30 cellular contexts compared by ENCODE assay signal in genomic region chr12:51413791-51414190, GRCh38. TPM values are rescaled to one million over a fixed set of nuclear protein-coding genes. Genes with fewer than 3 reads are reported as not detected.
"Had no signal": no experiment of that assay in that cellular context is flagged by ENCODE, and none has a peak within 500 bp of the region (broad histone marks: within the 10 kb centered on the region; RNA-seq: fewer than 3 reads in every experiment).

No MANE protein-coding gene starts in this region.

- H3K4me1 ChIP-seq: ascending aorta, breast epithelium, colonic mucosa, esophagus squamous epithelium, gastroesophageal sphincter had no signal

- H3K9me3 ChIP-seq: ascending aorta, breast epithelium, colonic mucosa, esophagus squamous epithelium, gastroesophageal sphincter had no signal

- H3K27me3 ChIP-seq: ascending aorta, breast epithelium, cardiac muscle cell, colonic mucosa had no signal

- H3K36me3 ChIP-seq: ascending aorta, breast epithelium, cardiac muscle cell, colonic mucosa, esophagus squamous epithelium, gastroesophageal sphincter had no signal

- FAIRE-seq: endometrium, endothelial cell of umbilical vein had no signal

- DNase-seq: activated CD4-positive, alpha-beta memory T cell treated with anti-CD3 and anti-CD28 coated beads for 36 hours; activated CD4-positive, alpha-beta T cell treated with anti-CD3 and anti-CD28 coated beads for 36 hours; activated CD4-positive, alpha-beta T cell treated with anti-CD3 and anti-CD28 coated beads, Interleukin-2, amount 10 ng/mL, durations not matched to agents 24 days and 14 days; activated CD4-positive, CD25-positive, alpha-beta regulatory T cell; activated CD4-positive, CD25-positive, alpha-beta regulatory T cell treated with anti-CD3 and anti-CD28 coated beads, Interleukin-2, amount 50 U/mL, for 72 hours; activated CD8-positive, alpha-beta memory T cell treated with anti-CD3 and anti-CD28 coated beads, Interleukin-2, amount 50 U/mL, for 48 hours; activated CD8-positive, alpha-beta T cell treated with anti-CD3 and anti-CD28 coated beads, Interleukin-2, amount 10 ng/mL, durations not matched to agents 7 days and 5 days; activated gamma-delta T cell; activated naive CD4-positive, alpha-beta T cell; activated naive CD4-positive, alpha-beta T cell treated with anti-CD3 and anti-CD28 coated beads, Interleukin-2, amount 10 ng/mL, durations not matched to agents 7 days and 5 days; activated naive CD8-positive, alpha-beta T cell treated with anti-CD3 and anti-CD28 coated beads, Interleukin-2, amount 10 ng/mL, durations not matched to agents 7 days and 5 days; activated T-cell treated with anti-CD3 and anti-CD28 coated beads for 4 hours; activated T-cell treated with anti-CD3 and anti-CD28 coated beads, Interleukin-2, amount 50 U/mL, for 24 hours; activated T-cell treated with anti-CD3 and anti-CD28 coated beads, Interleukin-2, amount 50 U/mL, for 72 hours; central memory CD4-positive, alpha-beta T cell; cerebellar nuclear complex; colonic mucosa; effector CD8-positive, alpha-beta T cell; esophagus squamous epithelium; foreskin melanocyte; head of caudate nucleus; T-helper 2 cell had no signal

- H3K27ac ChIP-seq: ascending aorta, breast epithelium, cardiac muscle cell, colonic mucosa, epithelial cell of prostate, esophagus squamous epithelium, gastroesophageal sphincter had no signal

- H3K4me3 ChIP-seq: ascending aorta, breast epithelium, cardiac muscle cell, colonic mucosa, esophagus squamous epithelium, gastroesophageal sphincter had no signal

- ATAC-seq: activated CD4-positive, alpha-beta T cell treated with anti-CD3 and anti-CD28 coated beads for 36 hours; activated CD8-positive, alpha-beta T cell treated with anti-CD3 and anti-CD28 coated beads, Interleukin-2, amount 10 ng/mL, durations not matched to agents 7 days and 5 days; activated naive CD4-positive, alpha-beta T cell treated with anti-CD3 and anti-CD28 coated beads, Interleukin-2, amount 50 U/mL, for 72 hours; activated T-cell treated with anti-CD3 and anti-CD28 coated beads, Interleukin-2, amount 50 U/mL, for 72 hours; gastroesophageal sphincter had no signal

RNA-seq across cellular contexts. Expression of gene SLC4A8, which starts 10.8 kb away (rescaled TPM):
- total RNA-seq: ascending aorta had no signal
